In genomic region chr4:66404149-66404548, GRCh38 we compare ENCODE assay signal across 23 cellular contexts.
DNase-seq lines count a peak whose midpoint lies in the region; ATAC-seq, FAIRE-seq and TF ChIP-seq lines count a peak whose summit lies in the region.
"Had no signal": no experiment of that assay in that cellular context is flagged by ENCODE, and none has a peak within 500 bp of the region (broad histone marks: within the 10 kb centered on the region; RNA-seq: fewer than 3 reads in every experiment).

No MANE protein-coding gene starts in this region.

- H3K4me3 Mint-ChIP-seq in mesothelial cell of epicardium, result no peak overlapping the region
- H3K4me3 Mint-ChIP-seq in activated naive CD4-positive, alpha-beta T cell treated with anti-CD3 and anti-CD28 coated beads, Interleukin-2, amount 10 ng/mL, durations not matched to agents 7 days and 5 days, result no peak overlapping the region
- H3K4me3 Mint-ChIP-seq: CD4-positive, alpha-beta memory T cell had no signal

- intact Hi-C loops in HepG2 (cut with micrococcal nuclease; ENCODE audit: unreplicated experiment), result no loop called here

- no peak for TF ChIP-seq POLR2A in HepG2 (IDR thresholded peaks at IDR 0.05; ENCODE audit: insufficient read depth in 1 of 2, low read depth in 2 of 2, low read length in 2 of 2)

- no peak overlapping the region for H2AFZ ChIP-seq in HepG2 (ENCODE audit: low read length)

- H3K4me2 ChIP-seq in HepG2 (ENCODE audit: low read depth, low read length), result no peak overlapping the region

- POLR2A ChIA-PET in HepG2 (lab: Yijun Ruan, JAX), result no interaction called here

- TF ChIP-seq RAD21 in HepG2 (CRISPR knock-in tag; IDR thresholded peaks at IDR 0.05), result no peak

- H3K27ac ChIP-seq in HepG2 (ENCODE audit: extremely low read length, insufficient read depth, low read length), result no peak overlapping the region
- H3K27ac ChIP-seq: RWPE1 had no signal

- TF ChIP-seq CTCF in cardiac fibroblast (IDR thresholded peaks at IDR 0.05; ENCODE audit: low read depth, low read length), result no peak
- no peak for TF ChIP-seq CTCF in omental fat pad (IDR thresholded peaks at IDR 0.05)
- TF ChIP-seq CTCF in mesothelial cell of epicardium (IDR thresholded peaks at IDR 0.05; ENCODE audit: unreplicated experiment), result no peak
- TF ChIP-seq CTCF in HepG2 (CRISPR knock-in tag; IDR thresholded peaks at IDR 0.05), result no peak

- in situ Hi-C loops in HepG2 (cut with HindIII; ENCODE audit: extremely low pct_ligation_motif_present, low pct_unique_long_range_greater_than_20kb), result no loop called here

- CTCF ChIA-PET in activated naive CD4-positive, alpha-beta T cell treated with anti-CD3 and anti-CD28 coated beads, Interleukin-2, amount 10 ng/mL, durations not matched to agents 7 days and 5 days (lab: Charles Lee), result no interaction called here
- CTCF ChIA-PET in HepG2 (lab: Yijun Ruan, JAX; ENCODE audit: low intra/inter-chr PET ratio, low total read pairs), result no interaction called here

- H3K9ac ChIP-seq in HepG2 (ENCODE audit: insufficient read depth, low read depth, low read length), result no peak overlapping the region

- H3K4me1 ChIP-seq in HepG2 (ENCODE audit: insufficient read depth, low read length), result no peaks in the 10 kb centered on the region
- H3K4me1 ChIP-seq: Caco-2 had no signal

- BruUV-seq in HepG2 (replicated peaks; lab: Mats Ljungman, UMichigan), result no TSS peak

- no peaks in the 10 kb centered on the region for H3K36me3 ChIP-seq in HepG2 (replicated peaks in 1 of 2; ENCODE audit: control insufficient read depth in 1 of 2, insufficient read depth in 2 of 2, low read length in 2 of 2)

- no peaks in the 10 kb centered on the region for H3K27me3 ChIP-seq in HepG2 (ENCODE audit: control insufficient read depth in 1 of 2, insufficient read depth in 2 of 2, low read length in 2 of 2)

- H4K20me1 ChIP-seq in HepG2 (ENCODE audit: insufficient read depth, low read length), result no peaks in the 10 kb centered on the region

- no peaks in the 10 kb centered on the region for H3K9me3 ChIP-seq in HepG2 (ENCODE audit: low read length)
- H3K9me3 ChIP-seq: Caco-2 had no signal

- no peaks in the 10 kb centered on the region for H3K36me3 Mint-ChIP-seq in mesothelial cell of epicardium
- H3K36me3 Mint-ChIP-seq in activated naive CD4-positive, alpha-beta T cell treated with anti-CD3 and anti-CD28 coated beads, Interleukin-2, amount 10 ng/mL, durations not matched to agents 7 days and 5 days, result no peaks in the 10 kb centered on the region
- H3K36me3 Mint-ChIP-seq: CD4-positive, alpha-beta memory T cell had no signal

- 24% methylated on average over 5 of the region's 5 CpGs for WGBS in HepG2 (ENCODE audit: low lambda C conversion rate)

- H3K4me1 Mint-ChIP-seq in mesothelial cell of epicardium, result no peaks in the 10 kb centered on the region
- H3K4me1 Mint-ChIP-seq in activated naive CD4-positive, alpha-beta T cell treated with anti-CD3 and anti-CD28 coated beads, Interleukin-2, amount 10 ng/mL, durations not matched to agents 7 days and 5 days, result no peaks in the 10 kb centered on the region
- H3K4me1 Mint-ChIP-seq: CD4-positive, alpha-beta memory T cell had no signal

- no peaks in the 10 kb centered on the region for H3K79me2 ChIP-seq in HepG2 (ENCODE audit: insufficient read depth, low read length)

- no peak for TF ChIP-seq EP300 in HepG2 (IDR thresholded peaks at IDR 0.05; ENCODE audit: low read depth in 2 of 2, low read length in 2 of 2)
- TF ChIP-seq EP300 in HepG2 (CRISPR knock-in tag; IDR thresholded peaks at IDR 0.05; ENCODE audit: borderline replicate concordance), result no peak

- no peaks in the 10 kb centered on the region for H3K27me3 Mint-ChIP-seq in mesothelial cell of epicardium (ENCODE audit: low read depth)
- H3K27me3 Mint-ChIP-seq in activated naive CD4-positive, alpha-beta T cell treated with anti-CD3 and anti-CD28 coated beads, Interleukin-2, amount 10 ng/mL, durations not matched to agents 7 days and 5 days, result no peaks in the 10 kb centered on the region
- H3K27me3 Mint-ChIP-seq: CD4-positive, alpha-beta memory T cell had no signal

- no peak overlapping the region for H3K27ac Mint-ChIP-seq in mesothelial cell of epicardium
- H3K27ac Mint-ChIP-seq in activated naive CD4-positive, alpha-beta T cell treated with anti-CD3 and anti-CD28 coated beads, Interleukin-2, amount 10 ng/mL, durations not matched to agents 7 days and 5 days, result no peak overlapping the region
- H3K27ac Mint-ChIP-seq: CD4-positive, alpha-beta memory T cell had no signal

- no peaks in the 10 kb centered on the region for H3K9me3 Mint-ChIP-seq in mesothelial cell of epicardium
- peaks cover 7% of the 10 kb centered on the region for H3K9me3 Mint-ChIP-seq in activated naive CD4-positive, alpha-beta T cell treated with anti-CD3 and anti-CD28 coated beads, Interleukin-2, amount 10 ng/mL, durations not matched to agents 7 days and 5 days

- no peak for FAIRE-seq in HTR-8/SVneo (lab: Jason Lieb, UNC)
- FAIRE-seq in HepG2 (lab: Jason Lieb, UNC), result no peak
- FAIRE-seq: GM12892, H54 had no signal

- H3K4me3 ChIP-seq in cardiac fibroblast (replicated peaks in 1 of 2; ENCODE audit: low read depth in 2 of 2, low read length in 2 of 2) (no peak overlapping the region), HepG2 (replicated peaks in 1 of 3; ENCODE audit: insufficient read depth in 1 of 3, low read depth in 2 of 3, low read length in 3 of 3) (no peak overlapping the region)

- ATAC-seq in omental fat pad (ENCODE audit: low FRiP score), result peak; percentile 62
- no peak for ATAC-seq in HepG2
- ATAC-seq in esophagus mucosa, result no peak

- DNase-seq in HTR-8/SVneo (ENCODE audit: insufficient read length, low spot score) (peak; percentile 4), cardiac fibroblast (ENCODE audit: low read depth in 2 of 2) (peak; percentile 38 to 46), omental fat pad (ENCODE audit: low spot score) (no peak), mesothelial cell of epicardium (ENCODE audit: low spot score in 2 of 2, unreplicated experiment in 2 of 2) (no peak), HepG2 (ENCODE audit: low spot score) (no peak)
- DNase-seq in activated naive CD4-positive, alpha-beta T cell treated with anti-CD3 and anti-CD28 coated beads, Interleukin-2, amount 10 ng/mL, durations not matched to agents 7 days and 5 days, result no peak
- DNase-seq: C1 segment of cervical spinal cord; Caco-2; CD4-positive, alpha-beta memory T cell; KBM-7; MM.1S; NCI-H1417 treated with DMSO at 0.1 percent for 48 hours; NCI-H1694 treated with DMSO at 0.1 percent for 48 hours; NCI-H2081 treated with DMSO at 0.1 percent for 48 hours; NCI-H2171; NCI-H226; NCI-H510A; NCI-H69; SHP77 had no signal

TF ChIP-seq in HepG2, 621 proteins besides CTCF, POLR2A, EP300 and RAD21:
- TF ChIP-seq KLF9 (CRISPR knock-in tag; IDR thresholded peaks at IDR 0.05; ENCODE audit: low read depth) (no peak), YEATS4 (CRISPR knock-in tag; IDR thresholded peaks at IDR 0.05; ENCODE audit: borderline replicate concordance) (no peak), TFE3 (CRISPR knock-in tag; IDR thresholded peaks at IDR 0.05) (no peak), ZBTB7A (CRISPR knock-in tag; IDR thresholded peaks at IDR 0.05) (no peak), SRSF4 (IDR thresholded peaks at IDR 0.05; ENCODE audit: low read depth, low read length, poor library complexity, severe bottlenecking) (no peak), BCL6 (CRISPR knock-in tag; IDR thresholded peaks at IDR 0.05) (no peak), KLF13 (CRISPR knock-in tag; IDR thresholded peaks at IDR 0.05) (no peak)

Comparison
In these comparisons a context has a peak if more than half of its experiments do, and no peak if none do; other contexts are left out.
1. DNase-seq: peak in HTR-8/SVneo (single experiment) and cardiac fibroblast (2 of 2); none in omental fat pad (single experiment), mesothelial cell of epicardium (0 of 2), activated naive CD4-positive, alpha-beta T cell treated with anti-CD3 and anti-CD28 coated beads, Interleukin-2, amount 10 ng/mL, durations not matched to agents 7 days and 5 days (single experiment) and HepG2 (single experiment).